Comparison of ENCODE assay signal across 8 cellular contexts in the genomic region with DNA sequence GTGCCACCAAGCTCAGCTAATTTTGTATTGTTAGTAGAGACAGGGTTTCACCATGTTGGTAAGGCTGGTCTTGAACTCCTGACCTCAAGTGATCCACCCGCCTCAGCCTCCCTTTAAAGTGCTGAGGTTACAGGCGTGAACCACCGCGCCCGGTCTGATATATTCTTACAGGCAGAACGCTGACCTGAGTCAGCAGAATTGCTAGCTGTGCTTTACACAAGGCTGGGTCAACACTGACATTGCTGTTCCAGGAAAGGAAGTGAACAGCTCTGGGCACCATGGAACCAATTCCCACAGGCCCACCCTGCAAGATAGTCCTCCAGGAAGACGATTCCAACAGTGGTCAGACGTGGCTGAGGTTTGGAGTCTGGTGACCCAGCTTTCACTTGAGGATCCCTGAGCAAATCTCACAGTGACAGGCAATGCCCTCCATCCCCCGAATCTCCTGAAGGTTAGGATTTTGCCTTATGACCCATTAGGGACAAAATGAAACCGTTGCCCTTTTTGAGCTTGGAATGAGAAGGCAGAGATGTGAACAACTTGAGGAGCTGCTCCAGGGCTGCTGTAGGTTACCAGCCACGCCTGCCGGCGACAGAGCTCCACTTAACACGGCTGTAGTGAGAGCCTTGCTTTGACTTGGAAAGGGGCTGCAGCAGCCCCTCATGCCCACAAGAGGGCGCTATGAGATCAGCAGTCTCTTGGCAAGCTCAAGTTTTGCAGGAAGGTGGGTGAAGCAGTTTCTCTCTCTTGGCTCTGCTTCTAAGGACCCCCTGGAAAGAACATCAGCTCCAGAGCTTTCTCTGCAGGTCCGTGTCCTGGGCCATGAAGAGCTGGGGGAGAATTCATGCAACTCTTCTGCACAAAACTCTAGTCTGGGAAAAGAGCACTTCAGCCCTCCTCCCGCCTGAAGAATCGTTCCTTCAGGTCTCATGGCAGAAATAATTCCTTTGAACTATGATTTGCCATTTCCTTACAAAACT.
A peak's percentile ranks its signal among the peaks of the same experiment; 100 is the strongest.
DNase-seq lines count a peak whose midpoint lies in the region; ATAC-seq and TF ChIP-seq lines count a peak whose summit lies in the region.

No MANE protein-coding gene starts in this region.

- intact Hi-C loops in heart right ventricle (cut with DNase I), result loop anchor here in 8 of 10 donors (1.0 to 10.0 kb wide), 6 partner anchors 102 to 275 kb away; a partner anchor contains a TSS
- intact Hi-C loops in psoas muscle (cut with DNase I), result loop anchor here in 1 of 2 donors (5.0 kb wide), 1 partner anchor 107 kb away; no protein-coding TSS in a partner anchor
- intact Hi-C loops in uterus (cut with DNase I; ENCODE audit: low total_unique reads), result no loop called here

- whole genome bisulfite sequencing in heart right ventricle, 2 donors, result 38 to 45% methylated on average over 18 of the region's 18 CpGs
- WGBS in psoas muscle, 3 donors, result 43 to 47% (median 43%) methylated on average over 18 of the region's 18 CpGs

- H3K9me3 ChIP-seq in heart right ventricle, result no peaks in the 10 kb centered on the region
- no peaks in the 10 kb centered on the region for H3K9me3 ChIP-seq in psoas muscle
- H3K9me3 ChIP-seq in uterus, result no peaks in the 10 kb centered on the region

- H3K4me3 ChIP-seq in heart right ventricle (peak overlapping the region in 1 of 10 donors; percentile 12), psoas muscle (no peak overlapping the region), uterus (no peak overlapping the region)

- H3K27ac ChIP-seq in heart right ventricle (peak overlapping the region in 1 of 10 donors; percentile 50), psoas muscle (no peak overlapping the region), uterus (peak overlapping the region; percentile 85 to 99)

- DNase-seq in CMK (ENCODE audit: low read depth) (peak; percentile 46), H4 (ENCODE audit: low spot score) (peak; percentile 80), NCI-H1436 (lab: John Stamatoyannopoulos, UW) (peak; percentile 83), SW 1271 (lab: John Stamatoyannopoulos, UW) (peak; percentile 27 to 73), amniotic epithelial cell (ENCODE audit: low read depth) (peak; percentile 79), heart right ventricle (peak; percentile 61 to 62), psoas muscle (peak; percentile 64 to 66), uterus (peak; percentile 75 to 76)

- H3K36me3 ChIP-seq in heart right ventricle (no peaks in the 10 kb centered on the region), psoas muscle (ENCODE audit: insufficient read depth in 1 of 2, low read depth in 1 of 2) (no peaks in the 10 kb centered on the region), uterus (no peaks in the 10 kb centered on the region)

- TF ChIP-seq CTCF in heart right ventricle (IDR thresholded peaks at IDR 0.05), result peak; percentile 82 to 98 (median 95)
- TF ChIP-seq CTCF in psoas muscle (IDR thresholded peaks at IDR 0.05), result peak; percentile 84
- peak; percentile 83 to 98 (median 93) for TF ChIP-seq CTCF in uterus (IDR thresholded peaks at IDR 0.05)

- ATAC-seq in heart right ventricle, result peak; percentile 45 to 82 (median 66)
- ATAC-seq in psoas muscle, result peak; percentile 53 to 80 (median 66)

- no peak for TF ChIP-seq POLR2A in uterus (IDR thresholded peaks at IDR 0.05)

- no peaks in the 10 kb centered on the region for H3K27me3 ChIP-seq in heart right ventricle
- H3K27me3 ChIP-seq in psoas muscle (ENCODE audit: insufficient read depth in 3 of 3, low read length in 2 of 3), result no peaks in the 10 kb centered on the region
- H3K27me3 ChIP-seq in uterus, result no peaks in the 10 kb centered on the region

- H3K4me1 ChIP-seq in heart right ventricle (peaks cover 0 to 38% (median 11%) of the 10 kb centered on the region in 9 donors), psoas muscle (peaks cover 5% of the 10 kb centered on the region), uterus (peaks cover 19 to 27% of the 10 kb centered on the region in 2 donors)
